Comparison of ENCODE assay signal across 20 cellular contexts in the genomic region with DNA sequence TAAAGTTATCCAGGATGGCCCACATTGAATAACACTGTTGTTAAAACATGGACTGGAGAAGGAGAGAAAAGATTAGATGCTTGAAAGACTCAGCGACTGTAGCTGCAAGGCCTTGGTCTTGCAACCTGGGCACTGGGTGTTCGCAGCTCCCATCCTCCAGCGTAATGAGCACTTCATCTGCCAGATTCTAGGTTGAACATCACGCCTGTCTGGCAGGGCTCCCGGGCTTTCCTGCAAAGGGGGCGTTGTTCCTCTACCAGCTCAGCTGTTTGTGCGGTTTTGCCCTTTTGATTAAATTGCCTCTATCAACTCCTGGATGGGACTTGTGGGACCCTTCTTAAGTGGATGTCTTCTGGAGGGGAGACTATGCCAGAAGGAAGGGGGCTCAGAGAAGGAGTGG.
DNase-seq lines count a peak whose midpoint lies in the region; TF ChIP-seq lines count a peak whose summit lies in the region.
"Had no signal": no experiment of that assay in that cellular context is flagged by ENCODE, and none has a peak within 500 bp of the region (broad histone marks: within the 10 kb centered on the region; RNA-seq: fewer than 3 reads in every experiment).

No MANE protein-coding gene starts in this region.

- DNase-seq in NCI-H345 (lab: John Stamatoyannopoulos, UW) = peak; percentile 59
- DNase-seq in NCI-H345 treated with DMSO at 0.1 percent for 48 hours (lab: John Stamatoyannopoulos, UW; ENCODE audit: unreplicated experiment) = no peak
- peak; percentile 45 for DNase-seq in NCI-H2107 treated with DMSO at 0.1 percent for 48 hours (lab: John Stamatoyannopoulos, UW; ENCODE audit: unreplicated experiment)
- DNase-seq in inferior parietal cortex (ENCODE audit: extremely low spot score) = peak; percentile 41
- no peak for DNase-seq in tibial nerve (ENCODE audit: low spot score in 2 of 2)
- DNase-seq in DMS53 treated with DMSO at 0.1 percent for 48 hours (lab: John Stamatoyannopoulos, UW; ENCODE audit: unreplicated experiment) = no peak
- no peak for DNase-seq in activated CD8-positive, alpha-beta memory T cell treated with anti-CD3 and anti-CD28 coated beads for 24 hours
- DNase-seq: activated naive CD8-positive, alpha-beta T cell treated with anti-CD3 and anti-CD28 coated beads for 36 hours; cortex of kidney; DND-41; hippocampal formation; mammary epithelial cell; naive thymus-derived CD4-positive, alpha-beta T cell; small intestine; stimulated activated CD4-positive, alpha-beta T cell treated with anti-CD3 and anti-CD28 coated beads, Interleukin-4, amount 100 ng/mL, for 24 hours; SW 1271 had no signal

- no peaks in the 10 kb centered on the region for H3K9me3 ChIP-seq in stomach smooth muscle (ENCODE audit: control insufficient read depth in 2 of 2, low read length in 2 of 2)
- no peaks in the 10 kb centered on the region for H3K9me3 ChIP-seq in tibial nerve
- H3K9me3 ChIP-seq: A549, pancreas, vagina had no signal

- H3K36me3 ChIP-seq in stomach smooth muscle (ENCODE audit: control insufficient read depth in 2 of 2, insufficient read depth in 2 of 2, low read length in 2 of 2) (no peaks in the 10 kb centered on the region), tibial nerve (no peaks in the 10 kb centered on the region)
- H3K36me3 ChIP-seq: pancreas, vagina had no signal

- H3K4me3 ChIP-seq in stomach smooth muscle (ENCODE audit: low read length in 2 of 2) (no peak overlapping the region), tibial nerve (no peak overlapping the region)
- H3K4me3 ChIP-seq: A549, pancreas, vagina had no signal

- TF ChIP-seq CTCF in tibial nerve (IDR thresholded peaks at IDR 0.05) = no peak

- H3K9ac ChIP-seq in stomach smooth muscle (ENCODE audit: low read length in 2 of 2) = peak overlapping the region; percentile 0 to 20

- H3K4me1 ChIP-seq in stomach smooth muscle (ENCODE audit: control insufficient read depth, insufficient read depth, low read length) (peaks cover 68% of the 10 kb centered on the region), tibial nerve (peaks cover 0 to 74% (median 12%) of the 10 kb centered on the region in 4 donors)
- H3K4me1 ChIP-seq: pancreas had no signal

- no peak for TF ChIP-seq EP300 in tibial nerve (IDR thresholded peaks at IDR 0.05)

- no peaks in the 10 kb centered on the region for H3K27me3 ChIP-seq in stomach smooth muscle (ENCODE audit: control insufficient read depth in 1 of 2, insufficient read depth in 2 of 2, low read length in 2 of 2)
- H3K27me3 ChIP-seq in tibial nerve = no peaks in the 10 kb centered on the region
- H3K27me3 ChIP-seq: pancreas, vagina had no signal

- WGBS in tibial nerve, 2 donors = 60 to 64% methylated on average over 7 of the region's 7 CpGs

- H3K27ac ChIP-seq in stomach smooth muscle (ENCODE audit: low read length) (peak overlapping the region; percentile 97), tibial nerve (peak overlapping the region in 2 of 4 donors; percentile 59 to 60)
- H3K27ac ChIP-seq: pancreas, vagina had no signal

- no peak for TF ChIP-seq POLR2A in tibial nerve (IDR thresholded peaks at IDR 0.05)

Comparison
In these comparisons a context has a peak if more than half of its experiments do, and no peak if none do; other contexts are left out.
1. DNase-seq: peak in NCI-H345 (single experiment), NCI-H2107 treated with DMSO at 0.1 percent for 48 hours (single experiment) and inferior parietal cortex (single experiment); none in NCI-H345 treated with DMSO at 0.1 percent for 48 hours (single experiment), tibial nerve (0 of 2), DMS53 treated with DMSO at 0.1 percent for 48 hours (single experiment) and activated CD8-positive, alpha-beta memory T cell treated with anti-CD3 and anti-CD28 coated beads for 24 hours (single experiment).